ENCODE assay signal across 1 cellular context in the genomic region with DNA sequence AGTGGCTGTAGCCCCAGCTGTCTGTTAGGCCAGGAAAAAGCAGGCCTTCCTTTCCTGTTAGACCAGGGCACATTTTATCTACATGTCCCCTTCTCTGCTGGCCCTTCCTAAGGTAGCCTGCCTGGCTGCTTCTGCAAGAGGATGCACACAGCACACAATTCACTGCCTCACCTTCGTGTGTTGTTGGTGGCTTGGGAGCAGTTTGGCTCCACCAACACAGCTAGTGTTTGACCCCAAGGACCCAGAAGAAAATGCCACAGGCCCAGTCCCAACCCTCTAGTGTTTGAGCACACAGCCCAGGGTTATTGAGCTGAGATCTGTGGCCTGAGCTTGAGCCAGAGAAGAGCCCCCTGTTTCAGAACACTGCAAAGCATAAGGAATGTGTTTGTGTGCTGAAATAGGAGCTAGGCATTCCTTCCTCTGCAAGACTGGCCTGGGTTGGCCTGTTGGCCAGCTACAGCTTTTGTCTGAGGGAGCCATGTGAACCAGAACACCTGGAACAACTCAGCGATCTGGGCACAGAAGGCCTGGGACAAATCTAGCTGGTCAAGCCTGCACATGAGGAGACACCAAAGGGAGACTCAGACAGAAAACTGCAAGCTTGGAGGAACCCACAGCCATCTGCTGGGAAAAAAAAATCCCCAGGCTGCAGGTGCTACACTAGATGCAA.
TF ChIP-seq lines count a peak whose summit lies in the region.

No MANE protein-coding gene starts in this region.

TF ChIP-seq in WTC11, 78 proteins besides CTCF, POLR2A, EP300 and RAD21 (continued from another document):
- TF ChIP-seq ZNF219 (CRISPR knock-in tag; IDR thresholded peaks at IDR 0.05; ENCODE audit: borderline replicate concordance) (no peak), NR3C1 (CRISPR knock-in tag; conservative IDR thresholded peaks at IDR 0.05; ENCODE audit: low read depth) (no peak)
- TF ChIP-seq, protein P1, sequence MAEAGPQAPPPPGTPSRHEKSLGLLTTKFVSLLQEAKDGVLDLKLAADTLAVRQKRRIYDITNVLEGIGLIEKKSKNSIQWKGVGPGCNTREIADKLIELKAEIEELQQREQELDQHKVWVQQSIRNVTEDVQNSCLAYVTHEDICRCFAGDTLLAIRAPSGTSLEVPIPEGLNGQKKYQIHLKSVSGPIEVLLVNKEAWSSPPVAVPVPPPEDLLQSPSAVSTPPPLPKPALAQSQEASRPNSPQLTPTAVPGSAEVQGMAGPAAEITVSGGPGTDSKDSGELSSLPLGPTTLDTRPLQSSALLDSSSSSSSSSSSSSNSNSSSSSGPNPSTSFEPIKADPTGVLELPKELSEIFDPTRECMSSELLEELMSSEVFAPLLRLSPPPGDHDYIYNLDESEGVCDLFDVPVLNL (CRISPR knock-in tag; IDR thresholded peaks at IDR 0.05; ENCODE audit: borderline replicate concordance, low read depth): no peak
- TF ChIP-seq, protein P2, sequence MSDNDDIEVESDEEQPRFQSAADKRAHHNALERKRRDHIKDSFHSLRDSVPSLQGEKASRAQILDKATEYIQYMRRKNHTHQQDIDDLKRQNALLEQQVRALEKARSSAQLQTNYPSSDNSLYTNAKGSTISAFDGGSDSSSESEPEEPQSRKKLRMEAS (CRISPR knock-in tag; IDR thresholded peaks at IDR 0.05): no peak
- TF ChIP-seq, protein P3, sequence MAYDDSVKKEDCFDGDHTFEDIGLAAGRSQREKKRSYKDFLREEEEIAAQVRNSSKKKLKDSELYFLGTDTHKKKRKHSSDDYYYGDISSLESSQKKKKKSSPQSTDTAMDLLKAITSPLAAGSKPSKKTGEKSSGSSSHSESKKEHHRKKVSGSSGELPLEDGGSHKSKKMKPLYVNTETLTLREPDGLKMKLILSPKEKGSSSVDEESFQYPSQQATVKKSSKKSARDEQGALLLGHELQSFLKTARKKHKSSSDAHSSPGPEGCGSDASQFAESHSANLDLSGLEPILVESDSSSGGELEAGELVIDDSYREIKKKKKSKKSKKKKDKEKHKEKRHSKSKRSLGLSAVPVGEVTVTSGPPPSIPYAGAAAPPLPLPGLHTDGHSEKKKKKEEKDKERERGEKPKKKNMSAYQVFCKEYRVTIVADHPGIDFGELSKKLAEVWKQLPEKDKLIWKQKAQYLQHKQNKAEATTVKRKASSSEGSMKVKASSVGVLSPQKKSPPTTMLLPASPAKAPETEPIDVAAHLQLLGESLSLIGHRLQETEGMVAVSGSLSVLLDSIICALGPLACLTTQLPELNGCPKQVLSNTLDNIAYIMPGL (CRISPR knock-in tag; IDR thresholded peaks at IDR 0.05): no peak
